Comparison of ENCODE assay signal across 30 cellular contexts in the genomic region with DNA sequence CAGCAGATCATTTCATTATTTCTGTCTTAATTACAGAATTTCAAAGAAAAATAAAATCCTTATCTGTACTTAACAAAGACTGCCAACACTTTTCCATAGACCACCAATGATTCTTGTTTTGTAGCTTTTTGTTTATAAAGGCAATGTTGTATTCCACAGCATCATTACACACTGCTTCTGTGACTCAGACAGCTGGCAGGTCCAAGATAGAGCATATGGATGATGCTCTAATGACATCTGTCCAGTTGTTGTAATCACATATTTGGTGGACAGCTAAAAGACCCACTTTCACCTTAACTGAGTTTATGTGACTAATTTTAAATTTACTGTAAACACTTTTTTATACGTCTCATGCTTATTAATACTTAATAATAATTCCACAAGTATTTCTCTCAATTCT.
DNase-seq lines count a peak whose midpoint lies in the region; ATAC-seq, FAIRE-seq and TF ChIP-seq lines count a peak whose summit lies in the region.
"Had no signal": no experiment of that assay in that cellular context is flagged by ENCODE, and none has a peak within 500 bp of the region (broad histone marks: within the 10 kb centered on the region; RNA-seq: fewer than 3 reads in every experiment).

No MANE protein-coding gene starts in this region.

- no peaks in the 10 kb centered on the region for H3K27me3 ChIP-seq in IMR-90 (ENCODE audit: control insufficient read depth, insufficient read depth, low read length)
- H3K27me3 ChIP-seq in fibroblast of lung (ENCODE audit: control insufficient read depth, insufficient read depth, low read length), result no peaks in the 10 kb centered on the region
- no peaks in the 10 kb centered on the region for H3K27me3 ChIP-seq in parathyroid adenoma (ENCODE audit: control insufficient read depth, insufficient read depth, low read length)
- H3K27me3 ChIP-seq: cardiac muscle cell, gastroesophageal sphincter, ovary had no signal

- H2AK9ac ChIP-seq in IMR-90 (replicated peaks; ENCODE audit: low read depth, low read length, poor library complexity), result no peak overlapping the region

- H3K9me3 ChIP-seq in IMR-90 (ENCODE audit: control insufficient read depth, insufficient read depth, low read length) (no peaks in the 10 kb centered on the region), fibroblast of lung (ENCODE audit: control insufficient read depth, insufficient read depth, low read depth, low read length) (no peaks in the 10 kb centered on the region), parathyroid adenoma (ENCODE audit: control insufficient read depth, low read length) (no peaks in the 10 kb centered on the region)
- H3K9me3 ChIP-seq: gastroesophageal sphincter, mucosa of descending colon, ovary, SK-N-SH had no signal

- peak; percentile 53 for ATAC-seq in IMR-90 (ENCODE audit: low read depth)
- ATAC-seq: esophagus mucosa; gastroesophageal sphincter; left ventricle myocardium superior; natural killer cell treated with Interleukin-12 subunit alpha and Interleukin-12 subunit beta and Interleukin-15 and Interleukin-18, amount 100 ng/mL, for 72 hours had no signal

- no peak overlapping the region for H3K4me2 ChIP-seq in IMR-90 (ENCODE audit: low read depth, low read length)
- H3K4me2 ChIP-seq in fibroblast of lung (ENCODE audit: extremely low read depth, insufficient read depth, low read length), result no peak overlapping the region
- no peak overlapping the region for H3K4me2 ChIP-seq in parathyroid adenoma (ENCODE audit: low read length)
- H3K4me2 ChIP-seq: SK-N-SH had no signal

- no peak overlapping the region for H3K4ac ChIP-seq in IMR-90 (ENCODE audit: low read depth, low read length)

- H2BK20ac ChIP-seq in IMR-90 (ENCODE audit: low read depth, low read length), result no peak overlapping the region

- intact Hi-C loops in IMR-90 (cut with micrococcal nuclease), result no loop called here

- no peak overlapping the region for H3K9ac ChIP-seq in IMR-90 (ENCODE audit: low read depth, low read length)
- no peak overlapping the region for H3K9ac ChIP-seq in fibroblast of lung (ENCODE audit: insufficient read depth, low read length)
- H3K9ac ChIP-seq in parathyroid adenoma, result no peak overlapping the region
- H3K9ac ChIP-seq: SK-N-SH had no signal

- H3K79me1 ChIP-seq in IMR-90 (ENCODE audit: low read depth in 1 of 2, low read length in 2 of 2), result peaks cover 0 to 4% of the 10 kb centered on the region in 2 experiments; a peak in 1 of 4 replicates

- TF ChIP-seq POLR2A in IMR-90 (IDR thresholded peaks at IDR 0.05; ENCODE audit: low read depth, low read length), result no peak

- no peak overlapping the region for H3K14ac ChIP-seq in IMR-90 (replicated peaks; ENCODE audit: low read depth, low read length)

- dilution Hi-C loops in IMR-90 (cut with HindIII; ENCODE audit: low sequenced_read_pairs, unreplicated experiment), result no loop called here

- H2BK120ac ChIP-seq in IMR-90 (ENCODE audit: low read depth, low read length), result no peak overlapping the region

- H2AFZ ChIP-seq in IMR-90 (replicated peaks; ENCODE audit: low read length, poor library complexity) (no peak overlapping the region), fibroblast of lung (ENCODE audit: low read length) (no peak overlapping the region), parathyroid adenoma (no peak overlapping the region)

- no peaks in the 10 kb centered on the region for H3K36me3 ChIP-seq in IMR-90 (ENCODE audit: control insufficient read depth, insufficient read depth, low read length)
- H3K36me3 ChIP-seq in fibroblast of lung (ENCODE audit: control insufficient read depth, insufficient read depth, low read length), result no peaks in the 10 kb centered on the region
- no peaks in the 10 kb centered on the region for H3K36me3 ChIP-seq in parathyroid adenoma (ENCODE audit: control insufficient read depth, insufficient read depth, low read length)
- H3K36me3 ChIP-seq: cardiac muscle cell, gastroesophageal sphincter, ovary had no signal

- no peak overlapping the region for H3K56ac ChIP-seq in IMR-90 (ENCODE audit: extremely low read depth, insufficient read depth, low read length)

- H2BK5ac ChIP-seq in IMR-90 (ENCODE audit: low read depth, low read length, poor library complexity, severe bottlenecking), result no peak overlapping the region

- no peak overlapping the region for H4K91ac ChIP-seq in IMR-90 (ENCODE audit: insufficient read depth, low read depth, low read length)

- no peak overlapping the region for H4K5ac ChIP-seq in IMR-90 (ENCODE audit: low read depth, low read length)

- CTCF ChIA-PET in IMR-90 (lab: Yijun Ruan, JAX), result interaction anchor here (1.1 kb wide), 1 partner anchor 136 kb away, joined by 3 read pairs; no protein-coding TSS in a partner anchor

- in situ Hi-C loops in IMR-90 (cut with MboI; ENCODE audit: low sequenced_read_pairs), result no loop called here

- TF ChIP-seq CTCF in AG10803 (conservative IDR thresholded peaks at IDR 0.05; ENCODE audit: low read length) (no peak), IMR-90 (conservative IDR thresholded peaks at IDR 0.05; ENCODE audit: low read depth, low read length) (no peak), fibroblast of lung (conservative IDR thresholded peaks at IDR 0.05 in 1 of 2, IDR thresholded peaks at IDR 0.05 in 1 of 2; ENCODE audit: low read depth in 1 of 2, low read length in 2 of 2) (no peak), parathyroid adenoma (IDR thresholded peaks at IDR 0.05) (no peak)

- H4K20me1 ChIP-seq in IMR-90 (ENCODE audit: insufficient read depth, low read length) (no peaks in the 10 kb centered on the region), fibroblast of lung (ENCODE audit: control insufficient read depth, extremely low read depth, insufficient read depth, low read length) (no peaks in the 10 kb centered on the region)

- DNase-seq in AG10803 (ENCODE audit: low read depth), result peak; percentile 18
- peak; percentile 68 for DNase-seq in IMR-90
- DNase-seq in fibroblast of lung (ENCODE audit: low read depth in 2 of 2), result peak in 1 of 2 donors; percentile 65
- DNase-seq in activated naive CD4-positive, alpha-beta T cell treated with Interleukin-2 at 50 U/mL for 16 hours, result no peak
- DNase-seq in cerebellar cortex (ENCODE audit: low spot score), result no peak
- no peak for DNase-seq in activated T-cell treated with anti-CD3 and anti-CD28 coated beads, Interleukin-2, amount 50 U/mL, for 48 hours
- no peak for DNase-seq in GM19239 (ENCODE audit: insufficient read length, low spot score)
- DNase-seq: activated CD4-positive, CD25-positive, alpha-beta regulatory T cell treated with anti-CD3 and anti-CD28 coated beads, Interleukin-2, amount 50 U/mL, for 72 hours; activated effector memory CD4-positive, alpha-beta T cell treated with Interleukin-2 at 50 U/mL for 16 hours; activated naive CD8-positive, alpha-beta T cell treated with anti-CD3 and anti-CD28 coated beads for 36 hours; activated T-cell treated with anti-CD3 and anti-CD28 coated beads for 4 hours; aorta; CD4-positive, CD25-positive, alpha-beta regulatory T cell; H7; Karpas-422; left ventricle myocardium superior; mucosa of descending colon; NCI-H187; ovary; right cardiac atrium; SK-N-SH; stimulated activated CD4-positive, alpha-beta T cell treated with anti-CD3 and anti-CD28 coated beads, Interleukin-4, amount 100 ng/mL, for 1 hour had no signal

- FAIRE-seq in GM19239 (lab: Jason Lieb, UNC), result no peak
- FAIRE-seq: GM12892, islet of Langerhans, urothelium cell line had no signal

- no peak overlapping the region for H2AK5ac ChIP-seq in IMR-90 (ENCODE audit: low read depth, low read length)

- no peak overlapping the region; the same call in 2 of the 3 replicates for H2BK15ac ChIP-seq in IMR-90 (ENCODE audit: low read depth, low read length)

- no peak overlapping the region for H4K8ac ChIP-seq in IMR-90 (ENCODE audit: low read depth in 2 of 2, low read length in 2 of 2)

- H3K4me1 ChIP-seq in IMR-90 (ENCODE audit: control insufficient read depth, insufficient read depth, low read length) (peaks cover 10% of the 10 kb centered on the region), fibroblast of lung (ENCODE audit: control insufficient read depth, extremely low read depth, insufficient read depth, low read length) (peaks cover 33% of the 10 kb centered on the region), parathyroid adenoma (no peaks in the 10 kb centered on the region)

- H3K4me3 ChIP-seq in AG10803 (ENCODE audit: low read length), result no peak overlapping the region
- H3K4me3 ChIP-seq in IMR-90 (ENCODE audit: insufficient read depth, low read depth, low read length), result no peak overlapping the region
- H3K4me3 ChIP-seq in fibroblast of lung (replicated peaks in 1 of 4; ENCODE audit: control extremely low read depth in 1 of 4, insufficient read depth in 1 of 4, low read depth in 3 of 4, low read length in 4 of 4), result no peak overlapping the region
- no peak overlapping the region for H3K4me3 ChIP-seq in parathyroid adenoma (ENCODE audit: low read depth, low read length)
- H3K4me3 ChIP-seq: cardiac muscle cell, gastroesophageal sphincter, mucosa of descending colon, ovary had no signal

- POLR2A ChIA-PET in IMR-90 (lab: Charles Lee; ENCODE audit: unreplicated experiment), result no interaction called here

- H3K27ac ChIP-seq in IMR-90 (ENCODE audit: insufficient read depth, low read length), result no peak overlapping the region
- H3K27ac ChIP-seq in fibroblast of lung (ENCODE audit: insufficient read depth, low read length), result peak overlapping the region; percentile 88
- H3K27ac ChIP-seq in parathyroid adenoma, result peak overlapping the region; percentile 8
- H3K27ac ChIP-seq: cardiac muscle cell, gastroesophageal sphincter, ovary had no signal

- H3K79me2 ChIP-seq in fibroblast of lung (ENCODE audit: control insufficient read depth, insufficient read depth, low read length) (peaks cover 37% of the 10 kb centered on the region), parathyroid adenoma (no peaks in the 10 kb centered on the region)

- H3K23ac ChIP-seq in IMR-90 (ENCODE audit: low read depth, low read length), result no peak overlapping the region

- H3K18ac ChIP-seq in IMR-90 (ENCODE audit: low read depth, low read length), result no peak overlapping the region

- no TSS peak for BruUV-seq in IMR-90 (replicated peaks; lab: Mats Ljungman, UMichigan)

- peaks cover 7% of the 10 kb centered on the region for H3K9me1 ChIP-seq in IMR-90 (ENCODE audit: insufficient read depth, low read length)

- no CpG with 5 or more reads among the region's 1 CpG for WGBS in IMR-90 (ENCODE audit: extremely low coverage in 2 of 2, insufficient read length in 1 of 2), 2 experiments

- TF ChIP-seq RAD21 in IMR-90 (IDR thresholded peaks at IDR 0.05; ENCODE audit: low read length), result no peak

TF ChIP-seq in IMR-90, 13 proteins besides CTCF, POLR2A, EP300 and RAD21 (continues in another document):
- TF ChIP-seq, protein P1, sequence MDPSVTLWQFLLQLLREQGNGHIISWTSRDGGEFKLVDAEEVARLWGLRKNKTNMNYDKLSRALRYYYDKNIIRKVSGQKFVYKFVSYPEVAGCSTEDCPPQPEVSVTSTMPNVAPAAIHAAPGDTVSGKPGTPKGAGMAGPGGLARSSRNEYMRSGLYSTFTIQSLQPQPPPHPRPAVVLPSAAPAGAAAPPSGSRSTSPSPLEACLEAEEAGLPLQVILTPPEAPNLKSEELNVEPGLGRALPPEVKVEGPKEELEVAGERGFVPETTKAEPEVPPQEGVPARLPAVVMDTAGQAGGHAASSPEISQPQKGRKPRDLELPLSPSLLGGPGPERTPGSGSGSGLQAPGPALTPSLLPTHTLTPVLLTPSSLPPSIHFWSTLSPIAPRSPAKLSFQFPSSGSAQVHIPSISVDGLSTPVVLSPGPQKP (IDR thresholded peaks at IDR 0.05; ENCODE audit: borderline replicate concordance, low read depth, low read length), result no peak
- TF ChIP-seq CEBPB (IDR thresholded peaks at IDR 0.05; ENCODE audit: low read depth, low read length), result no peak

Comparison
In these comparisons a context has a peak if more than half of its experiments do, and no peak if none do; other contexts are left out.
1. DNase-seq: peak in AG10803 (single experiment) and IMR-90 (single experiment); none in activated naive CD4-positive, alpha-beta T cell treated with Interleukin-2 at 50 U/mL for 16 hours (single experiment), cerebellar cortex (single experiment), activated T-cell treated with anti-CD3 and anti-CD28 coated beads, Interleukin-2, amount 50 U/mL, for 48 hours (0 of 2) and GM19239 (single experiment).